ENCODE assay signal across 24 cellular contexts in the genomic region with DNA sequence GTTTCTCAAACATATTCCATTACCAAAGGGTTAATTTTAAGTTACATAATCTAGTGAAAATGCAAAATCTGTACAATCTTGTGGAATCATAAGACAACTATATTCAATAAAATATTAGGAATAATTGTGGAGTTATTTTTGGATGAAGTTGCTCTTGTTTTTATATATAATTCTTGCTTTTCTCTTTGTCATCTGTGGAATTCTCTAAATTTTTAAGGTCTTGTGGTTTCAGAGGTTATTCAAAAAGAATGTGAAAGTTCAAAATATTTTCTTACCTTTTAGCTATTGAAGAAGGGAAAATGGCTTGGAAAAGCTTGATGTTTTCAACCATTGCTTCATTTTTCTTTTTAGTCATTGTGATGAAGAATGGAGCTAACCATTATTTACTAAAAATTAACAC.
"Had no signal": no experiment of that assay in that cellular context is flagged by ENCODE, and none has a peak within 500 bp of the region (broad histone marks: within the 10 kb centered on the region; RNA-seq: fewer than 3 reads in every experiment).

No MANE protein-coding gene starts in this region.

- H3K27me3 ChIP-seq: brain microvascular endothelial cell had no signal

- ATAC-seq: naive thymus-derived CD8-positive, alpha-beta T cell; stimulated activated naive CD8-positive, alpha-beta T cell treated with anti-CD3 and anti-CD28 coated beads, Interleukin-15, amount 100 ng/mL, for 72 hours had no signal

- H3K9me3 Mint-ChIP-seq: activated naive CD4-positive, alpha-beta T cell treated with anti-CD3 and anti-CD28 coated beads for 36 hours; activated naive CD8-positive, alpha-beta T cell treated with anti-CD3 and anti-CD28 coated beads, Interleukin-2, amount 10 ng/mL, durations not matched to agents 7 days and 5 days; immature natural killer cell; neural progenitor cell; stimulated activated naive CD8-positive, alpha-beta T cell treated with anti-CD3 and anti-CD28 coated beads, Interleukin-15, amount 100 ng/mL, for 72 hours had no signal

- H3K4me3 ChIP-seq: prostate gland, suprapubic skin had no signal

- DNase-seq: activated CD4-positive, alpha-beta T cell treated with anti-CD3 and anti-CD28 coated beads for 1 hour; activated CD4-positive, alpha-beta T cell treated with anti-CD3 and anti-CD28 coated beads, Interleukin-2, amount 50 U/mL, for 4 hours; activated CD8-positive, alpha-beta memory T cell treated with anti-CD3 and anti-CD28 coated beads for 24 hours; activated CD8-positive, alpha-beta memory T cell treated with anti-CD3 and anti-CD28 coated beads, Interleukin-2, amount 50 U/mL, for 48 hours; activated effector memory CD4-positive, alpha-beta T cell treated with Interleukin-2 at 50 U/mL for 16 hours; activated naive CD4-positive, alpha-beta T cell treated with anti-CD3 and anti-CD28 coated beads for 36 hours; activated naive CD8-positive, alpha-beta T cell treated with anti-CD3 and anti-CD28 coated beads, Interleukin-2, amount 10 ng/mL, durations not matched to agents 7 days and 5 days; activated T-cell treated with anti-CD3 and anti-CD28 coated beads, Interleukin-2, amount 50 U/mL, for 48 hours; brain microvascular endothelial cell; caudate nucleus; dermis blood vessel endothelial cell; effector CD8-positive, alpha-beta T cell; foreskin melanocyte; immature natural killer cell; left ventricle myocardium inferior; naive thymus-derived CD8-positive, alpha-beta T cell; stimulated activated CD4-positive, alpha-beta T cell treated with anti-CD3 and anti-CD28 coated beads, Interleukin-12 subunit alpha, Interleukin-12 subunit beta, amount 100 ng/mL, for 4 hours; stimulated activated naive CD8-positive, alpha-beta T cell treated with anti-CD3 and anti-CD28 coated beads, Interleukin-15, amount 100 ng/mL, for 72 hours; T-helper 9 cell had no signal

- H3K9ac ChIP-seq: neural progenitor cell had no signal

- H3K4me1 ChIP-seq: prostate gland had no signal

- H3K4me3 Mint-ChIP-seq: activated naive CD4-positive, alpha-beta T cell treated with anti-CD3 and anti-CD28 coated beads for 36 hours; activated naive CD8-positive, alpha-beta T cell treated with anti-CD3 and anti-CD28 coated beads, Interleukin-2, amount 10 ng/mL, durations not matched to agents 7 days and 5 days; naive thymus-derived CD8-positive, alpha-beta T cell; neural progenitor cell; stimulated activated naive CD8-positive, alpha-beta T cell treated with anti-CD3 and anti-CD28 coated beads, Interleukin-15, amount 100 ng/mL, for 72 hours had no signal

- H3K36me3 Mint-ChIP-seq: activated naive CD8-positive, alpha-beta T cell treated with anti-CD3 and anti-CD28 coated beads, Interleukin-2, amount 10 ng/mL, durations not matched to agents 7 days and 5 days; neural progenitor cell had no signal

- H3K27ac Mint-ChIP-seq: activated naive CD4-positive, alpha-beta T cell treated with anti-CD3 and anti-CD28 coated beads for 36 hours; activated naive CD8-positive, alpha-beta T cell treated with anti-CD3 and anti-CD28 coated beads, Interleukin-2, amount 10 ng/mL, durations not matched to agents 7 days and 5 days; immature natural killer cell; naive thymus-derived CD8-positive, alpha-beta T cell; neural progenitor cell; stimulated activated naive CD8-positive, alpha-beta T cell treated with anti-CD3 and anti-CD28 coated beads, Interleukin-15, amount 100 ng/mL, for 72 hours had no signal

- H3K9me3 ChIP-seq: left ventricle myocardium inferior, prostate gland, suprapubic skin, tibial nerve had no signal

- FAIRE-seq: urothelium cell line had no signal

- H3K36me3 ChIP-seq: brain microvascular endothelial cell, left ventricle myocardium inferior, neural progenitor cell, prostate gland, suprapubic skin, tibial nerve had no signal
